ENCODE assay signal across 16 cellular contexts in genomic region chr1:240465531-240465940, GRCh38.
DNase-seq lines count a peak whose midpoint lies in the region; ATAC-seq and TF ChIP-seq lines count a peak whose summit lies in the region.
"Had no signal": no experiment of that assay in that cellular context is flagged by ENCODE, and none has a peak within 500 bp of the region (broad histone marks: within the 10 kb centered on the region; RNA-seq: fewer than 3 reads in every experiment).

No MANE protein-coding gene starts in this region.

- peak; percentile 24 for DNase-seq in G401 (ENCODE audit: low spot score)
- DNase-seq in OCI-M1 (lab: John Stamatoyannopoulos, UW) = peak; percentile 74
- DNase-seq in glomerular visceral epithelial cell (ENCODE audit: extremely low spot score) = peak; percentile 47
- no peak for DNase-seq in progenitor cell of endocrine pancreas (ENCODE audit: low spot score, unreplicated experiment)
- no peak for DNase-seq in upper lobe of left lung
- no peak for DNase-seq in germinal center (ENCODE audit: low spot score)
- DNase-seq in prostate gland (ENCODE audit: low spot score) = no peak
- DNase-seq: activated CD4-positive, alpha-beta memory T cell treated with anti-CD3 and anti-CD28 coated beads, Interleukin-2, amount 10 ng/mL, durations not matched to agents 7 days and 5 days; activated naive CD4-positive, alpha-beta T cell treated with anti-CD3 and anti-CD28 coated beads, Interleukin-2, amount 10 ng/mL, durations not matched to agents 7 days and 5 days; stimulated activated naive CD8-positive, alpha-beta T cell treated with anti-CD3 and anti-CD28 coated beads, Interleukin-15, amount 100 ng/mL, for 72 hours had no signal

- H3K27me3 Mint-ChIP-seq in progenitor cell of endocrine pancreas = peaks cover 14% of the 10 kb centered on the region
- H3K27me3 Mint-ChIP-seq: activated naive CD4-positive, alpha-beta T cell treated with anti-CD3 and anti-CD28 coated beads, Interleukin-2, amount 10 ng/mL, durations not matched to agents 7 days and 5 days; central memory CD8-positive, alpha-beta T cell; IgD-negative memory B cell; stimulated activated naive CD8-positive, alpha-beta T cell treated with anti-CD3 and anti-CD28 coated beads, Interleukin-15, amount 100 ng/mL, for 72 hours had no signal

- no peaks in the 10 kb centered on the region for H3K36me3 Mint-ChIP-seq in progenitor cell of endocrine pancreas (ENCODE audit: insufficient read depth)
- H3K36me3 Mint-ChIP-seq: activated naive CD4-positive, alpha-beta T cell treated with anti-CD3 and anti-CD28 coated beads, Interleukin-2, amount 10 ng/mL, durations not matched to agents 7 days and 5 days; IgD-negative memory B cell had no signal

- no peak for TF ChIP-seq POLR2A in upper lobe of left lung (IDR thresholded peaks at IDR 0.05)
- TF ChIP-seq POLR2A in prostate gland (IDR thresholded peaks at IDR 0.05) = no peak

- H3K27ac Mint-ChIP-seq in progenitor cell of endocrine pancreas = peak overlapping the region; percentile 53
- H3K27ac Mint-ChIP-seq: activated CD4-positive, alpha-beta memory T cell treated with anti-CD3 and anti-CD28 coated beads, Interleukin-2, amount 10 ng/mL, durations not matched to agents 7 days and 5 days; activated naive CD4-positive, alpha-beta T cell treated with anti-CD3 and anti-CD28 coated beads, Interleukin-2, amount 10 ng/mL, durations not matched to agents 7 days and 5 days; IgD-negative memory B cell had no signal

- peaks cover 6% of the 10 kb centered on the region for H3K4me1 Mint-ChIP-seq in progenitor cell of endocrine pancreas (ENCODE audit: low read depth)
- H3K4me1 Mint-ChIP-seq: central memory CD8-positive, alpha-beta T cell; IgD-negative memory B cell had no signal

- H3K27me3 ChIP-seq in upper lobe of left lung (no peaks in the 10 kb centered on the region), prostate gland (replicated peaks; ENCODE audit: insufficient read depth) (no peaks in the 10 kb centered on the region)
- H3K27me3 ChIP-seq: right atrium auricular region had no signal

- TF ChIP-seq CTCF in progenitor cell of endocrine pancreas (IDR thresholded peaks at IDR 0.05; ENCODE audit: unreplicated experiment) (no peak), upper lobe of left lung (IDR thresholded peaks at IDR 0.05) (no peak), prostate gland (IDR thresholded peaks at IDR 0.05) (no peak)

- no peak for TF ChIP-seq EP300 in upper lobe of left lung (IDR thresholded peaks at IDR 0.05)

- WGBS in upper lobe of left lung, 2 donors = 34 to 36% methylated on average over 6 of the region's 6 CpGs
- WGBS in prostate gland = 33% methylated on average over 6 of the region's 6 CpGs

- intact Hi-C loops in prostate gland (cut with DNase I) = no loop called here

- H3K4me3 Mint-ChIP-seq in progenitor cell of endocrine pancreas (ENCODE audit: low read depth) = no peak overlapping the region
- H3K4me3 Mint-ChIP-seq: activated CD4-positive, alpha-beta memory T cell treated with anti-CD3 and anti-CD28 coated beads, Interleukin-2, amount 10 ng/mL, durations not matched to agents 7 days and 5 days; activated naive CD4-positive, alpha-beta T cell treated with anti-CD3 and anti-CD28 coated beads, Interleukin-2, amount 10 ng/mL, durations not matched to agents 7 days and 5 days; central memory CD8-positive, alpha-beta T cell; IgD-negative memory B cell; stimulated activated naive CD8-positive, alpha-beta T cell treated with anti-CD3 and anti-CD28 coated beads, Interleukin-15, amount 100 ng/mL, for 72 hours had no signal

- in situ Hi-C loops in G401 (cut with HindIII; ENCODE audit: low sequenced_read_pairs) = no loop called here

- H3K9me3 ChIP-seq in upper lobe of left lung (no peaks in the 10 kb centered on the region), prostate gland (no peaks in the 10 kb centered on the region)
- H3K9me3 ChIP-seq: right atrium auricular region had no signal

- no peaks in the 10 kb centered on the region for H3K4me1 ChIP-seq in upper lobe of left lung
- H3K4me1 ChIP-seq in prostate gland (replicated peaks) = no peaks in the 10 kb centered on the region
- H3K4me1 ChIP-seq: right atrium auricular region had no signal

- H3K36me3 ChIP-seq in upper lobe of left lung (no peaks in the 10 kb centered on the region), prostate gland (no peaks in the 10 kb centered on the region)
- H3K36me3 ChIP-seq: right atrium auricular region had no signal

- no peaks in the 10 kb centered on the region for H3K9me3 Mint-ChIP-seq in progenitor cell of endocrine pancreas (ENCODE audit: low read depth)
- H3K9me3 Mint-ChIP-seq: activated CD4-positive, alpha-beta memory T cell treated with anti-CD3 and anti-CD28 coated beads, Interleukin-2, amount 10 ng/mL, durations not matched to agents 7 days and 5 days; activated naive CD4-positive, alpha-beta T cell treated with anti-CD3 and anti-CD28 coated beads, Interleukin-2, amount 10 ng/mL, durations not matched to agents 7 days and 5 days; stimulated activated naive CD8-positive, alpha-beta T cell treated with anti-CD3 and anti-CD28 coated beads, Interleukin-15, amount 100 ng/mL, for 72 hours had no signal

- ATAC-seq in upper lobe of left lung (ENCODE audit: low FRiP score in 2 of 2) (no peak), GM18858 (IDR thresholded peaks at IDR 0.05; ENCODE audit: unreplicated experiment) (no peak)
- ATAC-seq: Right ventricle myocardium inferior; stimulated activated naive CD8-positive, alpha-beta T cell treated with anti-CD3 and anti-CD28 coated beads, Interleukin-15, amount 100 ng/mL, for 72 hours had no signal

- H3K27ac ChIP-seq in upper lobe of left lung (no peak overlapping the region), prostate gland (no peak overlapping the region)
- H3K27ac ChIP-seq: C4-2B, right atrium auricular region had no signal

- no peak overlapping the region for H3K4me3 ChIP-seq in upper lobe of left lung
- H3K4me3 ChIP-seq in prostate gland = no peak overlapping the region
- H3K4me3 ChIP-seq: right atrium auricular region had no signal

Comparison
In these comparisons a context has a peak if more than half of its experiments do, and no peak if none do; other contexts are left out.
1. DNase-seq: peak in G401 (single experiment), OCI-M1 (single experiment) and glomerular visceral epithelial cell (single experiment); none in progenitor cell of endocrine pancreas (single experiment), upper lobe of left lung (0 of 2), germinal center (single experiment) and prostate gland (single experiment).